2 cellular contexts compared by ENCODE assay signal in the genomic region with DNA sequence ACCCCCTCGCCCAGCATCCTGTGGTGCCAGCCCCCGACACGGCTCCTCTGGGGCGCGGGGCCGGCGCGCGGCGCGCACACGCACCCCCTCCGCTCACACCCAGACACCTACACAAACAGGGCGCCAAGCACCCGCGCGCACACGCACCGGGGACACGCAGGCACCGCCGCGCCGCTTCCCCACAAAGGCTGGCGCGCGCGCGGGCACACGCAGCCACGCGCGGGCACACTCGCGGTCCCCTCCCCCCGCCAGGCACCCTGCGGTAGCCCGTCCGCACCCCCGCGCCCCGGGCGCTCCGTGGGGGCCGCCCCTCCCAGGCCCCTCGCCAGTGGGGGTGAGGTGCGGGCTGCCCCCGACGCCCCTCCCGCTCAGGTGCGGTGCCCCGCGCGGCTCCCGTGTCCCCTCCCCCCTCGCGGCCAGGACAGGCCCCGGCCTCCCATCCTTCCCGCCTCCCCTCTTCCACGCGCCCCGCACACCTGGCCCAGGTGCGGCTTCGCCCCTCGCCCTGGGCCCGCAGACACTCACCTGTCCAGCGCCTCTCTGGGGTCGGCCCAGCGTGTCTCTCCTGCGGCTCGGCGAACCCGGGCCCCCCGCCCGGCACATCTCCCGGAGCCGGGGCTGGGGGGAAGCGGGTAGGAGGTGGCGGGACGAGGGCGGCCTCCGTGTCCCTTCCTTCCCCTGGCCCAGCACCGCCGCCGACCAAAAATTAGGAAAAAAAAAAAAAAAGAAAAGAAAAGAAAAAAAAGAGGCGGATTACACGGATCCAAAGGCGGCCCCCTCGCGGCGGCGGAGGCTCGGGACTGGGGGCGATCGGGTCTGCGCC.
A peak's percentile ranks its signal among the peaks of the same experiment; 100 is the strongest.
TF ChIP-seq lines count a peak whose summit lies in the region.

A gene (minus strand): TSS at position 710 of the 823 bp plus-strand sequence. CDS start 22,567 bp downstream, outside the sequence.

TF ChIP-seq in HEK293, 187 proteins besides CTCF, POLR2A, EP300 and RAD21 (continued from another document):
- TF ChIP-seq, protein P1, sequence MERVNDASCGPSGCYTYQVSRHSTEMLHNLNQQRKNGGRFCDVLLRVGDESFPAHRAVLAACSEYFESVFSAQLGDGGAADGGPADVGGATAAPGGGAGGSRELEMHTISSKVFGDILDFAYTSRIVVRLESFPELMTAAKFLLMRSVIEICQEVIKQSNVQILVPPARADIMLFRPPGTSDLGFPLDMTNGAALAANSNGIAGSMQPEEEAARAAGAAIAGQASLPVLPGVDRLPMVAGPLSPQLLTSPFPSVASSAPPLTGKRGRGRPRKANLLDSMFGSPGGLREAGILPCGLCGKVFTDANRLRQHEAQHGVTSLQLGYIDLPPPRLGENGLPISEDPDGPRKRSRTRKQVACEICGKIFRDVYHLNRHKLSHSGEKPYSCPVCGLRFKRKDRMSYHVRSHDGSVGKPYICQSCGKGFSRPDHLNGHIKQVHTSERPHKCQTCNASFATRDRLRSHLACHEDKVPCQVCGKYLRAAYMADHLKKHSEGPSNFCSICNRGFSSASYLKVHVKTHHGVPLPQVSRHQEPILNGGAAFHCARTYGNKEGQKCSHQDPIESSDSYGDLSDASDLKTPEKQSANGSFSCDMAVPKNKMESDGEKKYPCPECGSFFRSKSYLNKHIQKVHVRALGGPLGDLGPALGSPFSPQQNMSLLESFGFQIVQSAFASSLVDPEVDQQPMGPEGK (tag by site-specific recombination; IDR thresholded peaks at IDR 0.05): peak; percentile 11
- TF ChIP-seq ZBTB8A (tag by site-specific recombination; IDR thresholded peaks at IDR 0.05): peak; percentile 31; the same call in 1 of the 2 replicates
- TF ChIP-seq EGR2 (tag by site-specific recombination; IDR thresholded peaks at IDR 0.05; ENCODE audit: low read depth): peak; percentile 36; the same call in 1 of the 2 replicates

TF ChIP-seq in neural cell, 6 proteins besides CTCF, POLR2A, EP300 and RAD21 (continued from another document):
- TF ChIP-seq, protein P2, sequence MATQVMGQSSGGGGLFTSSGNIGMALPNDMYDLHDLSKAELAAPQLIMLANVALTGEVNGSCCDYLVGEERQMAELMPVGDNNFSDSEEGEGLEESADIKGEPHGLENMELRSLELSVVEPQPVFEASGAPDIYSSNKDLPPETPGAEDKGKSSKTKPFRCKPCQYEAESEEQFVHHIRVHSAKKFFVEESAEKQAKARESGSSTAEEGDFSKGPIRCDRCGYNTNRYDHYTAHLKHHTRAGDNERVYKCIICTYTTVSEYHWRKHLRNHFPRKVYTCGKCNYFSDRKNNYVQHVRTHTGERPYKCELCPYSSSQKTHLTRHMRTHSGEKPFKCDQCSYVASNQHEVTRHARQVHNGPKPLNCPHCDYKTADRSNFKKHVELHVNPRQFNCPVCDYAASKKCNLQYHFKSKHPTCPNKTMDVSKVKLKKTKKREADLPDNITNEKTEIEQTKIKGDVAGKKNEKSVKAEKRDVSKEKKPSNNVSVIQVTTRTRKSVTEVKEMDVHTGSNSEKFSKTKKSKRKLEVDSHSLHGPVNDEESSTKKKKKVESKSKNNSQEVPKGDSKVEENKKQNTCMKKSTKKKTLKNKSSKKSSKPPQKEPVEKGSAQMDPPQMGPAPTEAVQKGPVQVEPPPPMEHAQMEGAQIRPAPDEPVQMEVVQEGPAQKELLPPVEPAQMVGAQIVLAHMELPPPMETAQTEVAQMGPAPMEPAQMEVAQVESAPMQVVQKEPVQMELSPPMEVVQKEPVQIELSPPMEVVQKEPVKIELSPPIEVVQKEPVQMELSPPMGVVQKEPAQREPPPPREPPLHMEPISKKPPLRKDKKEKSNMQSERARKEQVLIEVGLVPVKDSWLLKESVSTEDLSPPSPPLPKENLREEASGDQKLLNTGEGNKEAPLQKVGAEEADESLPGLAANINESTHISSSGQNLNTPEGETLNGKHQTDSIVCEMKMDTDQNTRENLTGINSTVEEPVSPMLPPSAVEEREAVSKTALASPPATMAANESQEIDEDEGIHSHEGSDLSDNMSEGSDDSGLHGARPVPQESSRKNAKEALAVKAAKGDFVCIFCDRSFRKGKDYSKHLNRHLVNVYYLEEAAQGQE (IDR thresholded peaks at IDR 0.05; ENCODE audit: borderline replicate concordance): peak; percentile 30
- TF ChIP-seq POLR2AphosphoS5 (IDR thresholded peaks at IDR 0.05) (peak; percentile 47), MXI1 (conservative IDR thresholded peaks at IDR 0.05; ENCODE audit: poor library complexity, severe bottlenecking) (peak; percentile 59)
